ENCODE assay signal across 27 cellular contexts in the genomic region with DNA sequence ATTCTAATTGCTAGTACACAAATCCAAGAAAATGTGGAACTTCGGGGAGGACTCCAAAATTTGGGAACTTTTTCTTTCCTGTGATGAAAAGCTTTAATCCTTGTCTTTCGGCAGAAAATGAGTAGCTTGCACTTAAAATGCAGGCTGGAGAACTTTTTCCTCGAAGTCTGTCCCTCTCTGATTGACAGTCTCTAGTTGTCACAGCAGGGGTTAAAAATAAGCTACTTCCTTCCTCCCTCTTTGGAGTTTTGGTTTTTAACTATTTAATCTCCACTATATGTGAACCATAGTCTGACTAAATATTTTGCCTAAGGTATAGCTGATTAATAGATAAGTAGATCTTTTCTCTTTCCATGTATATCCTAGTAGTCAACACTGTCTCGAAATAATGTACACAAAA.
"Had no signal": no experiment of that assay in that cellular context is flagged by ENCODE, and none has a peak within 500 bp of the region (broad histone marks: within the 10 kb centered on the region; RNA-seq: fewer than 3 reads in every experiment).

No MANE protein-coding gene starts in this region.

- ATAC-seq: activated CD8-positive, alpha-beta memory T cell treated with anti-CD3 and anti-CD28 coated beads, Interleukin-2, amount 10 ng/mL, durations not matched to agents 7 days and 5 days had no signal

- DNase-seq: activated CD4-positive, alpha-beta T cell treated with anti-CD3 and anti-CD28 coated beads for 48 hours; activated CD4-positive, alpha-beta T cell treated with anti-CD3 and anti-CD28 coated beads, Interleukin-2, amount 50 U/mL, for 4 hours; activated CD4-positive, CD25-positive, alpha-beta regulatory T cell treated with anti-CD3 and anti-CD28 coated beads, Interleukin-2, amount 50 U/mL, for 72 hours; activated CD8-positive, alpha-beta memory T cell treated with anti-CD3 and anti-CD28 coated beads, Interleukin-2, amount 10 ng/mL, durations not matched to agents 7 days and 5 days; activated effector memory CD4-positive, alpha-beta T cell treated with Interleukin-2 at 50 U/mL for 16 hours; activated naive CD4-positive, alpha-beta T cell; activated T-cell treated with anti-CD3 and anti-CD28 coated beads, Interleukin-2, amount 50 U/mL, for 24 hours; aorta; caudate nucleus; colonic mucosa; MM.1S; NCI-H1092; NCI-H1417; NCI-H1694; NCI-H2029; NCI-H345; NCI-H510A; NCI-H526 treated with DMSO at 0.1 percent for 48 hours; Peyer's patch; Right ventricle myocardium superior; SJCRH30; SK-N-SH; T-helper 1 cell had no signal

- H3K36me3 ChIP-seq: breast epithelium, colonic mucosa, Peyer's patch, SJCRH30 had no signal

- H3K4me2 ChIP-seq: SK-N-SH had no signal

- H3K27me3 ChIP-seq: breast epithelium, colonic mucosa, Peyer's patch, SJCRH30 had no signal

- H3K9me3 ChIP-seq: breast epithelium, colonic mucosa, Peyer's patch, SJCRH30 had no signal

- H3K4me1 ChIP-seq: breast epithelium, colonic mucosa, Peyer's patch, SJCRH30 had no signal

- H3K9ac ChIP-seq: SK-N-SH had no signal

- H3K4me1 Mint-ChIP-seq: activated CD8-positive, alpha-beta memory T cell treated with anti-CD3 and anti-CD28 coated beads, Interleukin-2, amount 10 ng/mL, durations not matched to agents 7 days and 5 days; activated naive CD4-positive, alpha-beta T cell treated with anti-CD3 and anti-CD28 coated beads, Interleukin-2, amount 50 U/mL, for 24 hours had no signal

- H3K27ac ChIP-seq: breast epithelium, colonic mucosa, Peyer's patch, RWPE1, SJCRH30 had no signal

- H3K4me3 ChIP-seq: breast epithelium, colonic mucosa, Peyer's patch, SJCRH30 had no signal

- H3K27ac Mint-ChIP-seq: activated CD8-positive, alpha-beta memory T cell treated with anti-CD3 and anti-CD28 coated beads, Interleukin-2, amount 10 ng/mL, durations not matched to agents 7 days and 5 days; activated naive CD4-positive, alpha-beta T cell treated with anti-CD3 and anti-CD28 coated beads, Interleukin-2, amount 50 U/mL, for 24 hours; activated T-cell treated with anti-CD3 and anti-CD28 coated beads, Interleukin-2, amount 50 U/mL, for 24 hours; activated T-helper 1 cell treated with anti-CD3 and anti-CD28 coated beads, Interleukin-12 subunit alpha, Interleukin-12 subunit beta, Interleukin-2, Interleukin-4 antibody, amounts not matched to agents 30 ng/mL and 10 ng/mL and 1 ng/mL, durations not matched to agents 14 hours and 24 hours and 36 hours had no signal

- H3K4me3 Mint-ChIP-seq: activated CD8-positive, alpha-beta memory T cell treated with anti-CD3 and anti-CD28 coated beads, Interleukin-2, amount 10 ng/mL, durations not matched to agents 7 days and 5 days; activated naive CD4-positive, alpha-beta T cell treated with anti-CD3 and anti-CD28 coated beads, Interleukin-2, amount 50 U/mL, for 24 hours; activated T-cell treated with anti-CD3 and anti-CD28 coated beads, Interleukin-2, amount 50 U/mL, for 24 hours; activated T-helper 1 cell treated with anti-CD3 and anti-CD28 coated beads, Interleukin-12 subunit alpha, Interleukin-12 subunit beta, Interleukin-2, Interleukin-4 antibody, amounts not matched to agents 30 ng/mL and 10 ng/mL and 1 ng/mL, durations not matched to agents 14 hours and 24 hours and 36 hours had no signal

- H3K9me2 ChIP-seq: SK-N-SH had no signal
